In genomic region chr6:125857846-125858245, GRCh38 we compare ENCODE assay signal across 18 cellular contexts.
"Had no signal": no experiment of that assay in that cellular context is flagged by ENCODE, and none has a peak within 500 bp of the region (broad histone marks: within the 10 kb centered on the region; RNA-seq: fewer than 3 reads in every experiment).

No MANE protein-coding gene starts in this region.

- H3K9me3 ChIP-seq: SK-N-SH had no signal

- H3K9ac ChIP-seq: KMS-11, SK-N-SH had no signal

- H3K27ac ChIP-seq: HL-60, KMS-11, RWPE1 had no signal

- DNase-seq: Kasumi-1, MM.1S, NCI-H1092 treated with DMSO at 0.1 percent for 48 hours, NCI-H1436, NCI-H187, NCI-H2029, NCI-H226, NCI-H446, NCI-H510A, NCI-H524 treated with DMSO at 0.1 percent for 48 hours, NCI-H69, NCI-H774, SHP77, SK-N-SH, SW 1271 had no signal

- H3K4me2 ChIP-seq: KMS-11, SK-N-SH had no signal
